Comparison of ENCODE assay signal across 1 cellular context in genomic region chr1:109739738-109740614, GRCh38.
A peak's percentile ranks its signal among the peaks of the same experiment; 100 is the strongest.
TF ChIP-seq lines count a peak whose summit lies in the region.

No MANE protein-coding gene starts in this region.

TF ChIP-seq in HepG2, 621 proteins besides CTCF, POLR2A, EP300 and RAD21 (continued from another document and continues in another):
- no peak for TF ChIP-seq ZBTB2 (CRISPR knock-in tag; IDR thresholded peaks at IDR 0.05; ENCODE audit: low read depth)
- TF ChIP-seq SOX5 (CRISPR knock-in tag; IDR thresholded peaks at IDR 0.05; ENCODE audit: borderline replicate concordance): no peak
- peak; percentile 63; the same call in 1 of the 2 replicates for TF ChIP-seq KDM2A (CRISPR knock-in tag; IDR thresholded peaks at IDR 0.05; ENCODE audit: borderline replicate concordance, low read depth)
- 0 out of 2 replicates have a peak, but pooled peaks have one; percentile 76 for TF ChIP-seq ZNF563 (CRISPR knock-in tag; IDR thresholded peaks at IDR 0.05)
- TF ChIP-seq ZFP90 (CRISPR knock-in tag; IDR thresholded peaks at IDR 0.05; ENCODE audit: borderline replicate concordance): no peak
- TF ChIP-seq ZSCAN9 (CRISPR knock-in tag; IDR thresholded peaks at IDR 0.05; ENCODE audit: borderline replicate concordance): no peak
- no peak for TF ChIP-seq LRRFIP1 (CRISPR knock-in tag; conservative IDR thresholded peaks at IDR 0.05)
- no peak for TF ChIP-seq KLF6 (CRISPR knock-in tag; IDR thresholded peaks at IDR 0.05)
- TF ChIP-seq KDM6A (CRISPR knock-in tag; IDR thresholded peaks at IDR 0.05; ENCODE audit: low read depth): no peak
- TF ChIP-seq ZNF574 (CRISPR knock-in tag; IDR thresholded peaks at IDR 0.05): peak; percentile 37; the same call in 1 of the 2 replicates
- peak; percentile 37; the same call in 1 of the 2 replicates for TF ChIP-seq ERF (CRISPR knock-in tag; IDR thresholded peaks at IDR 0.05)
- TF ChIP-seq KMT2A (CRISPR knock-in tag; IDR thresholded peaks at IDR 0.05): peak; percentile 24; the same call in 1 of the 2 replicates
- TF ChIP-seq NFYB (CRISPR knock-in tag; IDR thresholded peaks at IDR 0.05): no peak
- TF ChIP-seq ARNTL (CRISPR knock-in tag; IDR thresholded peaks at IDR 0.05): no peak
- no peak for TF ChIP-seq NFYC (CRISPR knock-in tag; IDR thresholded peaks at IDR 0.05)
- TF ChIP-seq RAD51 (IDR thresholded peaks at IDR 0.05; ENCODE audit: borderline replicate concordance): no peak
- no peak for TF ChIP-seq MAFK (conservative IDR thresholded peaks at IDR 0.05 in 1 of 2, IDR thresholded peaks at IDR 0.05 in 1 of 2; ENCODE audit: low read length in 2 of 2)
- TF ChIP-seq SP140L (CRISPR knock-in tag; IDR thresholded peaks at IDR 0.05; ENCODE audit: borderline replicate concordance): no peak
- TF ChIP-seq ZNF318 (CRISPR knock-in tag; IDR thresholded peaks at IDR 0.05): no peak
- no peak for TF ChIP-seq ATF3 (CRISPR knock-in tag; IDR thresholded peaks at IDR 0.05)
- no peak for TF ChIP-seq NFAT5 (CRISPR knock-in tag; IDR thresholded peaks at IDR 0.05)
- TF ChIP-seq MAFG (CRISPR knock-in tag; IDR thresholded peaks at IDR 0.05): no peak
- TF ChIP-seq ZNF264 (CRISPR knock-in tag; IDR thresholded peaks at IDR 0.05): no peak; the same call in 1 of the 2 replicates
- no peak for TF ChIP-seq NR2F6 (IDR thresholded peaks at IDR 0.05)
- no peak for TF ChIP-seq NR2F6 (CRISPR knock-in tag; IDR thresholded peaks at IDR 0.05)
- TF ChIP-seq SKI (IDR thresholded peaks at IDR 0.05; ENCODE audit: partially characterized antibody): no peak
- TF ChIP-seq IRF2 (CRISPR knock-in tag; IDR thresholded peaks at IDR 0.05): peak; percentile 56; the same call in 1 of the 2 replicates
- TF ChIP-seq DMAP1 (CRISPR knock-in tag; IDR thresholded peaks at IDR 0.05): no peak
- TF ChIP-seq BRD4 (CRISPR knock-in tag; IDR thresholded peaks at IDR 0.05): no peak
- TF ChIP-seq SALL2 (CRISPR knock-in tag; IDR thresholded peaks at IDR 0.05): no peak; the same call in 1 of the 2 replicates
- TF ChIP-seq SRY (CRISPR knock-in tag; IDR thresholded peaks at IDR 0.05): peak; percentile 79; the same call in 1 of the 2 replicates
- no peak for TF ChIP-seq ISX (CRISPR knock-in tag; conservative IDR thresholded peaks at IDR 0.05)
- TF ChIP-seq MIER3 (CRISPR knock-in tag; IDR thresholded peaks at IDR 0.05; ENCODE audit: borderline replicate concordance): peak; percentile 27; the same call in 1 of the 2 replicates
- TF ChIP-seq NFRKB (IDR thresholded peaks at IDR 0.05): no peak
- no peak for TF ChIP-seq ZNF382 (CRISPR knock-in tag; IDR thresholded peaks at IDR 0.05; ENCODE audit: borderline replicate concordance)
- peak; percentile 29; the same call in 1 of the 2 replicates for TF ChIP-seq MED13 (CRISPR knock-in tag; IDR thresholded peaks at IDR 0.05)
- TF ChIP-seq YEATS4 (CRISPR knock-in tag; IDR thresholded peaks at IDR 0.05; ENCODE audit: borderline replicate concordance): no peak
- TF ChIP-seq DDIT3 (CRISPR knock-in tag; IDR thresholded peaks at IDR 0.05): no peak
- TF ChIP-seq PRPF4 (IDR thresholded peaks at IDR 0.05; ENCODE audit: low read depth, low read length, poor library complexity, severe bottlenecking): no peak
- no peak for TF ChIP-seq ZNF639 (CRISPR knock-in tag; conservative IDR thresholded peaks at IDR 0.05)
